In the genomic region with DNA sequence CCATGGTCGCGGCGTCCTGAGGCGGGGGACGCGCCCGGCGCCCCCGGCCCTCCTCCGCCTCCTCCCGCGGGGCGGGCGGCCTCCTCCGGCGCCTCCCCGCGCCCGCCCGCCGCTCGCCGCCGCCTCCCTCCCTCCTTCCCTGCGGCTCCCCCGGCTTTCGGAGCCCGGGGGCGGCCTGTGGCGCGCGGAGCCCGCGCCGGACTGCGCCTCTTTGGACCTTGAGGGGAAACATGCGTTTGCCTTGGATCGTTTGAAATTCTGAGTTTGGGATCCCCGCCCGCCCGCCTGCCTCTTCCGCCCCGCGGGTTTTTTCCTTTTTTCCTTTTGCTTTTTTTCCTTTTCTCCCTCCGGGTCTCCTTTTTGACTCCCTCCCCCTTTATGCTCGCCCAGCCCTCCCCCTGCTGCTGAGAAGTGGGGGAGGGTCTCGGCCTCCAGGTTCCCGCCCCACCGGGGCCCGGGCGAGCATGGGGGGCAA, we compare ENCODE assay signal across 8 cellular contexts. TPM values are rescaled to one million over a fixed set of nuclear protein-coding genes. Genes with fewer than 3 reads are reported as not detected.
DNase-seq lines count a peak whose midpoint lies in the region; ATAC-seq and TF ChIP-seq lines count a peak whose summit lies in the region.

No MANE protein-coding gene starts in this region.

- H3K27ac Mint-ChIP-seq in CD8-positive, alpha-beta T cell = no peak overlapping the region
- no peak overlapping the region for H3K27ac Mint-ChIP-seq in activated CD8-positive, alpha-beta T cell treated with anti-CD3 and anti-CD28 coated beads for 36 hours

- no peak overlapping the region for H3K14ac ChIP-seq in neuronal stem cell (ENCODE audit: low read length)

- H3K79me1 ChIP-seq in neuronal stem cell (ENCODE audit: low read depth, low read length) = peaks cover 10% of the 10 kb centered on the region

- no peak overlapping the region for H3K27ac ChIP-seq in CD8-positive, alpha-beta T cell (ENCODE audit: low read depth, low read length)
- H3K27ac ChIP-seq in HL-60 (replicated peaks) (peak overlapping the region; percentile 68), neuronal stem cell (replicated peaks; ENCODE audit: low read length) (peak overlapping the region; percentile 82)

- peak overlapping the region; percentile 50 for H3K4me3 ChIP-seq in CD8-positive, alpha-beta T cell (ENCODE audit: low read depth, low read length)
- H3K4me3 ChIP-seq in HL-60 (replicated peaks; ENCODE audit: insufficient read depth, low read length) = peak overlapping the region; percentile 71
- H3K4me3 ChIP-seq in foreskin fibroblast (ENCODE audit: low read depth in 1 of 2, low read length in 2 of 2) = peak overlapping the region; percentile 68 to 82
- peak overlapping the region; percentile 72 to 93 for H3K4me3 ChIP-seq in neuronal stem cell (ENCODE audit: low read length in 2 of 2)

- no CpG with 5 or more reads among the region's 51 CpGs for WGBS in neuronal stem cell (ENCODE audit: extremely low coverage in 2 of 2, insufficient read length in 2 of 2, insufficient replicate concordance in 1 of 2), 2 donors

- peak in 5 of 7 experiments; percentile 7 to 60 (median 24) for DNase-seq in CD8-positive, alpha-beta T cell
- DNase-seq in HL-60 (ENCODE audit: low read depth in 1 of 2, low spot score in 1 of 2) (no peak), foreskin fibroblast (peak in 1 of 2 donors; percentile 57), neuronal stem cell (ENCODE audit: low spot score) (peak; percentile 29), DMS79 (lab: John Stamatoyannopoulos, UW) (no peak), GOT3 (lab: John Stamatoyannopoulos, UW) (no peak)
- DNase-seq in activated CD8-positive, alpha-beta T cell treated with anti-CD3 and anti-CD28 coated beads for 36 hours = peak; percentile 21

- peaks cover 15% of the 10 kb centered on the region for H3K4me1 Mint-ChIP-seq in CD8-positive, alpha-beta T cell (ENCODE audit: low read depth)
- H3K4me1 Mint-ChIP-seq in activated CD8-positive, alpha-beta T cell treated with anti-CD3 and anti-CD28 coated beads for 36 hours (ENCODE audit: low read depth) = peaks cover 18% of the 10 kb centered on the region

- no peak overlapping the region for H4K8ac ChIP-seq in neuronal stem cell (ENCODE audit: low read depth, low read length)

- H3K23ac ChIP-seq in neuronal stem cell (ENCODE audit: low read depth, low read length, poor library complexity) = no peak overlapping the region

- H3K9me3 ChIP-seq in CD8-positive, alpha-beta T cell (ENCODE audit: low read length) = no peaks in the 10 kb centered on the region
- no peaks in the 10 kb centered on the region for H3K9me3 ChIP-seq in neuronal stem cell (replicated peaks in 1 of 2; ENCODE audit: control insufficient read depth in 2 of 2, insufficient read depth in 1 of 2, low read depth in 1 of 2, low read length in 2 of 2)

- peak overlapping the region; percentile 57 for H2AK5ac ChIP-seq in neuronal stem cell (ENCODE audit: low read depth, low read length)

- H3K36me3 Mint-ChIP-seq in CD8-positive, alpha-beta T cell = peaks cover 2% of the 10 kb centered on the region
- no peaks in the 10 kb centered on the region for H3K36me3 Mint-ChIP-seq in activated CD8-positive, alpha-beta T cell treated with anti-CD3 and anti-CD28 coated beads for 36 hours (ENCODE audit: low read depth)

- H2BK5ac ChIP-seq in neuronal stem cell (ENCODE audit: low read length) = no peak overlapping the region

- peak overlapping the region; percentile 87 for H3K4me2 ChIP-seq in neuronal stem cell (ENCODE audit: insufficient read depth, low read length, poor library complexity, severe bottlenecking)

- H3K4ac ChIP-seq in neuronal stem cell (ENCODE audit: low read length) = no peak overlapping the region

- intact Hi-C loops in CD8-positive, alpha-beta T cell (cut with DNase I, micrococcal nuclease) = loop anchor here (1.0 to 5.0 kb wide), 4 partner anchors 76 to 648 kb away; partner anchors contain the start of genes KARS1 (in 1 of the 2), TERF2IP (in 1 of the 2) and TMEM170A (in 1 of the 2)
- intact Hi-C loops in activated CD8-positive, alpha-beta T cell treated with anti-CD3 and anti-CD28 coated beads for 36 hours (cut with micrococcal nuclease) = loop anchor here (2.0 kb wide), 2 partner anchors 14 to 112 kb away; partner anchors contain the start of gene WDR59

- H3K4me1 ChIP-seq in CD8-positive, alpha-beta T cell (ENCODE audit: insufficient read depth, low read length) = peaks cover 20% of the 10 kb centered on the region
- peaks cover 11 to 12% of the 10 kb centered on the region in 2 donors for H3K4me1 ChIP-seq in neuronal stem cell (ENCODE audit: control insufficient read depth in 2 of 2, insufficient read depth in 1 of 2, low read depth in 1 of 2, low read length in 2 of 2)

- POLR2A ChIA-PET in CD8-positive, alpha-beta T cell (lab: Charles Lee) = interaction anchor here (1.3 to 2.0 kb wide), 2 partner anchors 100 to 112 kb away, joined by 4 to 16 read pairs; no protein-coding TSS in a partner anchor
- POLR2A ChIA-PET in activated CD8-positive, alpha-beta T cell treated with anti-CD3 and anti-CD28 coated beads for 36 hours (lab: Charles Lee) = interaction anchor here (2.0 kb wide), 2 partner anchors 14 to 111 kb away, joined by 7 to 25 read pairs; partner anchors contain the start of gene WDR59

- H4K91ac ChIP-seq in neuronal stem cell (ENCODE audit: low read depth, low read length, poor library complexity) = no peak overlapping the region

- no peak for TF ChIP-seq CTCF in CD8-positive, alpha-beta T cell (IDR thresholded peaks at IDR 0.05)
- TF ChIP-seq CTCF in HL-60 (IDR thresholded peaks at IDR 0.05; ENCODE audit: insufficient read depth, low read length) (no peak), foreskin fibroblast (IDR thresholded peaks at IDR 0.05; ENCODE audit: low read depth, low read length) (no peak)
- no peak for TF ChIP-seq CTCF in activated CD8-positive, alpha-beta T cell treated with anti-CD3 and anti-CD28 coated beads for 36 hours (IDR thresholded peaks at IDR 0.05)

- peak; percentile 45 for ATAC-seq in CD8-positive, alpha-beta T cell
- ATAC-seq in GM19467 (IDR thresholded peaks at IDR 0.05; ENCODE audit: unreplicated experiment) = peak; percentile 31
- ATAC-seq in activated CD8-positive, alpha-beta T cell treated with anti-CD3 and anti-CD28 coated beads for 36 hours = peak; percentile 26

- no peak overlapping the region for H2BK15ac ChIP-seq in neuronal stem cell (ENCODE audit: low read length)

- H2BK12ac ChIP-seq in neuronal stem cell (ENCODE audit: low read length) = no peak overlapping the region

- H3K18ac ChIP-seq in neuronal stem cell (ENCODE audit: low read length) = peak overlapping the region; percentile 86

- H2BK120ac ChIP-seq in neuronal stem cell (ENCODE audit: low read depth, low read length) = no peak overlapping the region

- H3K27me3 ChIP-seq in CD8-positive, alpha-beta T cell (ENCODE audit: insufficient read depth, low read length) = no peaks in the 10 kb centered on the region
- no peaks in the 10 kb centered on the region for H3K27me3 ChIP-seq in HL-60 (ENCODE audit: insufficient read depth, poor library complexity, severe bottlenecking)
- H3K27me3 ChIP-seq in neuronal stem cell (ENCODE audit: control insufficient read depth in 3 of 3, insufficient read depth in 3 of 3, low read depth in 1 of 3, low read length in 3 of 3) = no peaks in the 10 kb centered on the region

- H3K36me3 ChIP-seq in CD8-positive, alpha-beta T cell (ENCODE audit: insufficient read depth, low read length) = no peaks in the 10 kb centered on the region
- peaks cover 0 to 22% of the 10 kb centered on the region in 2 donors for H3K36me3 ChIP-seq in neuronal stem cell (replicated peaks in 1 of 2; ENCODE audit: control insufficient read depth in 2 of 2, insufficient read depth in 2 of 2, low read length in 2 of 2)

- H3K27me3 Mint-ChIP-seq in CD8-positive, alpha-beta T cell (ENCODE audit: low read depth) = no peaks in the 10 kb centered on the region
- peaks cover 10% of the 10 kb centered on the region for H3K27me3 Mint-ChIP-seq in activated CD8-positive, alpha-beta T cell treated with anti-CD3 and anti-CD28 coated beads for 36 hours

- H3K4me3 Mint-ChIP-seq in CD8-positive, alpha-beta T cell = peak overlapping the region; percentile 76
- H3K4me3 Mint-ChIP-seq in activated CD8-positive, alpha-beta T cell treated with anti-CD3 and anti-CD28 coated beads for 36 hours = peak overlapping the region; percentile 77

- CTCF ChIA-PET in CD8-positive, alpha-beta T cell (lab: Charles Lee) = interaction anchor here (0.7 to 9.3 kb wide), 5 partner anchors 12 to 111 kb away, joined by 3 to 161 read pairs (median 6); no protein-coding TSS in a partner anchor
- CTCF ChIA-PET in activated CD8-positive, alpha-beta T cell treated with anti-CD3 and anti-CD28 coated beads for 36 hours (lab: Charles Lee) = interaction anchor here (1.1 to 9.6 kb wide), 8 partner anchors 13 to 123 kb away, joined by 3 to 158 read pairs (median 8); partner anchors contain the start of gene WDR59

- peak overlapping the region; percentile 87 for H2AFZ ChIP-seq in neuronal stem cell (ENCODE audit: low read length)

- H3K9ac ChIP-seq in neuronal stem cell (ENCODE audit: low read depth, low read length, poor library complexity) = peak overlapping the region; percentile 94

- no peaks in the 10 kb centered on the region for H3K9me3 Mint-ChIP-seq in CD8-positive, alpha-beta T cell
- H3K9me3 Mint-ChIP-seq in activated CD8-positive, alpha-beta T cell treated with anti-CD3 and anti-CD28 coated beads for 36 hours = no peaks in the 10 kb centered on the region

RNA-seq across cellular contexts. Expression of gene ZNRF1, which starts 0.4 kb away (rescaled TPM):
- total RNA-seq in CD8-positive, alpha-beta T cell = 1 to 10 TPM; 1.7 to 2.0 TPM
- 10 to 100 TPM; 11.0 to 13.7 TPM for total RNA-seq in activated CD8-positive, alpha-beta T cell treated with anti-CD3 and anti-CD28 coated beads for 36 hours
- polyA plus RNA-seq in neuronal stem cell (2013, experiment 1 of 2) = 48.3 TPM
- polyA plus RNA-seq in neuronal stem cell (2013, experiment 2 of 2) = 49.3 TPM

RNA-seq across cellular contexts. Expression of gene WDR59, which starts 14.3 kb away (rescaled TPM):
- 10 to 100 TPM; 60.1 to 60.8 TPM for total RNA-seq in CD8-positive, alpha-beta T cell
- total RNA-seq in activated CD8-positive, alpha-beta T cell treated with anti-CD3 and anti-CD28 coated beads for 36 hours = 10 to 100 TPM; 59.1 to 68.1 TPM
- polyA plus RNA-seq in neuronal stem cell (2013, experiment 1 of 2) = 38.8 TPM
- polyA plus RNA-seq in neuronal stem cell (2013, experiment 2 of 2) = 36.4 TPM

Comparison
In these comparisons a context has a peak if more than half of its experiments do, and no peak if none do; other contexts are left out.
1. DNase-seq: peak in CD8-positive, alpha-beta T cell (5 of 7), activated CD8-positive, alpha-beta T cell treated with anti-CD3 and anti-CD28 coated beads for 36 hours (single experiment) and neuronal stem cell (single experiment); none in HL-60 (0 of 2), DMS79 (single experiment) and GOT3 (single experiment).
2. RNA of gene ZNRF1, which starts 0.4 kb away (total RNA-seq): 11.0 to 13.7 TPM in activated CD8-positive, alpha-beta T cell treated with anti-CD3 and anti-CD28 coated beads for 36 hours; 1.7 to 2.0 TPM in CD8-positive, alpha-beta T cell; every median in the first group is over 4 times any median in the second.
3. Peak in every context shown above with its lines, with median percentiles within 50 percentile points of each other: ATAC-seq and H3K4me3 ChIP-seq.